ENCODE assay signal across 8 cellular contexts in the genomic region with DNA sequence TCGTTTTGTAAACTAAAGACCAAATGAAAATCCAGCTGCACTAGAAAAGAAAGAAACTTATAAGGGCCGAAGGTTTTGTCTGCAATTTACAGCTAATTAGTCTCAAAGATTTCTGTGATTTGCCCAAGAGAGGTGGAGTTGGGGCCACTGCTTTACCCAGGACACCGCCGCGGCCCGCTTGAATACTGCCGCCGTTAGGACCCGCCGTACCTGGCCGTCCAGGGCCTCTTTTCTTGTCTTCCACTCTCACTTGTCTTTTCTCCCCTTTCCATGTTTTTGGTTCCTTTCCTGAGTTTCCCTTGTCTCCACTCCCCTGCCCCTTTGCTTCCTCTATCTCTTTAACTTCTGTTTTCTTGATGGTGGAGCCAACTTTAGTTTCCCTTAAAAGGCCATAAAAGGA. TPM values are rescaled to one million over a fixed set of nuclear protein-coding genes. Genes with fewer than 3 reads are reported as not detected.
A peak's percentile ranks its signal among the peaks of the same experiment; 100 is the strongest.
DNase-seq lines count a peak whose midpoint lies in the region; ATAC-seq and TF ChIP-seq lines count a peak whose summit lies in the region.

No MANE protein-coding gene starts in this region.

- H3K9ac ChIP-seq in SU-DHL-6 (ENCODE audit: low read length) (peak overlapping the region; percentile 76), mucosa of stomach (ENCODE audit: low read length) (peak overlapping the region; percentile 94)

- H4K20me1 ChIP-seq in SU-DHL-6 (ENCODE audit: low read depth, low read length) = no peaks in the 10 kb centered on the region

- TF ChIP-seq CTCF in AG09309 (IDR thresholded peaks at IDR 0.05; ENCODE audit: control insufficient read depth, insufficient read depth, low read depth, low read length, missing control alignments) = no peak
- TF ChIP-seq CTCF in GM20000 (IDR thresholded peaks at IDR 0.05; ENCODE audit: extremely low read depth, missing control alignments) = no peak
- no peak for TF ChIP-seq CTCF in SU-DHL-6 (IDR thresholded peaks at IDR 0.05; ENCODE audit: insufficient read depth, low read length, poor library complexity, severe bottlenecking)
- TF ChIP-seq CTCF in epithelial cell of esophagus (IDR thresholded peaks at IDR 0.05; ENCODE audit: insufficient read depth, low read depth, low read length, missing control alignments) = no peak
- no peak for TF ChIP-seq CTCF in vagina (IDR thresholded peaks at IDR 0.05)

- ATAC-seq in HG03045 (IDR thresholded peaks at IDR 0.05; ENCODE audit: unreplicated experiment) (no peak), HG03135 (IDR thresholded peaks at IDR 0.05; ENCODE audit: unreplicated experiment) (no peak)

- peak overlapping the region; percentile 49 for H2AFZ ChIP-seq in SU-DHL-6 (ENCODE audit: low read depth, low read length, severe bottlenecking)

- no peaks in the 10 kb centered on the region for H3K27me3 ChIP-seq in SU-DHL-6 (ENCODE audit: low read length)
- no peaks in the 10 kb centered on the region for H3K27me3 ChIP-seq in mucosa of stomach (ENCODE audit: control insufficient read depth, insufficient read depth, low read length)
- H3K27me3 ChIP-seq in vagina = no peaks in the 10 kb centered on the region

- H3K9me3 ChIP-seq in SU-DHL-6 (ENCODE audit: insufficient read depth, low read length) = no peaks in the 10 kb centered on the region
- H3K9me3 ChIP-seq in mucosa of stomach (ENCODE audit: control insufficient read depth, low read length) = no peaks in the 10 kb centered on the region
- no peaks in the 10 kb centered on the region for H3K9me3 ChIP-seq in vagina

- no peaks in the 10 kb centered on the region for H3K9me2 ChIP-seq in SU-DHL-6 (replicated peaks; ENCODE audit: insufficient read depth, low read length)

- peak overlapping the region; percentile 86 for H3K27ac ChIP-seq in SU-DHL-6 (ENCODE audit: low read depth, low read length)
- H3K27ac ChIP-seq in vagina = peak overlapping the region; percentile 95

- H3K4me2 ChIP-seq in SU-DHL-6 (ENCODE audit: low read depth, low read length, poor library complexity, severe bottlenecking) = peak overlapping the region; percentile 98

- H3K4me1 ChIP-seq in mucosa of stomach (ENCODE audit: control insufficient read depth, insufficient read depth, low read length) (peaks cover 11% of the 10 kb centered on the region), vagina (peaks cover 14% of the 10 kb centered on the region)

- H3K36me3 ChIP-seq in SU-DHL-6 (ENCODE audit: low read length) = 0 out of 2 replicates have a peak, but pooled peaks cover 4% of the 10 kb centered on the region
- H3K36me3 ChIP-seq in mucosa of stomach (ENCODE audit: control insufficient read depth, insufficient read depth, low read length) = no peaks in the 10 kb centered on the region
- H3K36me3 ChIP-seq in vagina = no peaks in the 10 kb centered on the region

- H3F3A ChIP-seq in SU-DHL-6 (ENCODE audit: insufficient read depth) = peaks cover 3% of the 10 kb centered on the region; the same call in 1 of the 2 replicates

- TF ChIP-seq POLR2A in vagina (IDR thresholded peaks at IDR 0.05) = no peak

- peaks cover 25% of the 10 kb centered on the region for H3K79me2 ChIP-seq in SU-DHL-6 (ENCODE audit: insufficient read depth, low read length)

- DNase-seq in AG09309 (ENCODE audit: low read depth) (no peak), GM20000 (ENCODE audit: low spot score) (peak; percentile 65), epithelial cell of esophagus (ENCODE audit: low read depth) (peak; percentile 24), vagina (ENCODE audit: extremely low spot score in 2 of 2) (no peak)

- H3K4me3 ChIP-seq in AG09309 (ENCODE audit: control insufficient read depth, low read depth, low read length) (peak overlapping the region; percentile 41), SU-DHL-6 (ENCODE audit: insufficient read depth, low read length, poor library complexity, severe bottlenecking) (peak overlapping the region; percentile 76), epithelial cell of esophagus (ENCODE audit: low read length) (peak overlapping the region; percentile 86), mucosa of stomach (ENCODE audit: low read length) (peak overlapping the region; percentile 87), vagina (peak overlapping the region; percentile 53 to 59)

- intact Hi-C loops in vagina (cut with DNase I) = loop anchor here (1.0 kb wide), 1 partner anchor 15 kb away; a partner anchor contains a TSS

RNA-seq across cellular contexts. Expression of a gene that starts 15.7 kb away (rescaled TPM):
- total RNA-seq in vagina = 269 TPM

Comparison
In these comparisons a context has a peak if more than half of its experiments do, and no peak if none do; other contexts are left out.
1. DNase-seq: peak in GM20000 (single experiment) and epithelial cell of esophagus (single experiment); none in AG09309 (single experiment) and vagina (0 of 2).
2. Peak in every context shown above with its lines, with median percentiles within 50 percentile points of each other: H3K4me3 ChIP-seq.